ENCODE assay signal across 30 cellular contexts in genomic region chrX:112746812-112747630, GRCh38.
A peak's percentile ranks its signal among the peaks of the same experiment; 100 is the strongest.
DNase-seq lines count a peak whose midpoint lies in the region; ATAC-seq and TF ChIP-seq lines count a peak whose summit lies in the region.
"Had no signal": no experiment of that assay in that cellular context is flagged by ENCODE, and none has a peak within 500 bp of the region (broad histone marks: within the 10 kb centered on the region; RNA-seq: fewer than 3 reads in every experiment).

No MANE protein-coding gene starts in this region.

- H3K9me3 ChIP-seq in MG63: no peaks in the 10 kb centered on the region
- H3K9me3 ChIP-seq: body of pancreas, Caco-2, lower lobe of right lung, ovary, spleen, upper lobe of right lung had no signal

- no peaks in the 10 kb centered on the region for H3K27me3 ChIP-seq in MG63
- H3K27me3 ChIP-seq: body of pancreas, ovary, spleen, upper lobe of right lung had no signal

- H3K27ac ChIP-seq in RWPE1: no peak overlapping the region
- H3K27ac ChIP-seq: body of pancreas, lower lobe of right lung, ovary, SK-N-MC, spleen, upper lobe of right lung, VCaP had no signal

- DNase-seq in Ammon's horn (ENCODE audit: low spot score) (peak; percentile 9), RPMI7951 (ENCODE audit: low read depth) (peak; percentile 0), islet precursor cell (peak; percentile 83), MG63 (no peak), RWPE1 (ENCODE audit: low spot score) (no peak), DMS153 treated with DMSO at 0.1 percent for 48 hours (lab: John Stamatoyannopoulos, UW; ENCODE audit: unreplicated experiment) (no peak)
- DNase-seq: ACHN; activated CD4-positive, alpha-beta T cell treated with anti-CD3 and anti-CD28 coated beads, Interleukin-2, amount 50 U/mL, for 1 hour; activated gamma-delta T cell treated with Interleukin-2 at 50 U/mL for 16 hours; activated T-cell treated with anti-CD3 and anti-CD28 coated beads, Interleukin-2, amount 50 U/mL, for 4 hours; body of pancreas; C1 segment of cervical spinal cord; Caco-2; cerebellar nuclear complex; DMS79; glutamatergic neuron; lower lobe of right lung; NCI-H1105; NCI-H1930; NCI-H526; nephron progenitor cell; ovary; RPMI8226; spleen; T-helper 17 cell; upper lobe of right lung had no signal

- CTCF ChIA-PET in RWPE1 (lab: Yijun Ruan, JAX): interaction anchor here (0.6 kb wide), 1 partner anchor 585 kb away, joined by 3 read pairs; no protein-coding TSS in a partner anchor

- H3K4me3 ChIP-seq in MG63: no peak overlapping the region
- H3K4me3 ChIP-seq: body of pancreas, lower lobe of right lung, ovary, SK-N-MC, spleen, upper lobe of right lung had no signal

- no peaks in the 10 kb centered on the region for H3K36me3 ChIP-seq in MG63
- H3K36me3 ChIP-seq: lower lobe of right lung, ovary, spleen, upper lobe of right lung had no signal

- POLR2A ChIA-PET in RWPE1 (lab: Yijun Ruan, JAX; ENCODE audit: low non-redundant PET): no interaction called here

- TF ChIP-seq CTCF in RWPE1 (conservative IDR thresholded peaks at IDR 0.05; ENCODE audit: low read depth): no peak

- ATAC-seq in GM18511 (IDR thresholded peaks at IDR 0.05; ENCODE audit: unreplicated experiment) (peak; percentile 50), GM18861 (IDR thresholded peaks at IDR 0.05; ENCODE audit: unreplicated experiment) (no peak)
- ATAC-seq: activated T-cell treated with anti-CD3 and anti-CD28 coated beads, Interleukin-2, amount 50 U/mL, for 4 hours; body of pancreas; lower lobe of right lung; T-helper 17 cell; upper lobe of right lung had no signal

Comparison
In these comparisons a context has a peak if more than half of its experiments do, and no peak if none do; other contexts are left out.
1. DNase-seq: peak in Ammon's horn (single experiment), RPMI7951 (single experiment) and islet precursor cell (single experiment); none in MG63 (single experiment), RWPE1 (single experiment) and DMS153 treated with DMSO at 0.1 percent for 48 hours (single experiment).